15 cellular contexts compared by ENCODE assay signal in the genomic region with DNA sequence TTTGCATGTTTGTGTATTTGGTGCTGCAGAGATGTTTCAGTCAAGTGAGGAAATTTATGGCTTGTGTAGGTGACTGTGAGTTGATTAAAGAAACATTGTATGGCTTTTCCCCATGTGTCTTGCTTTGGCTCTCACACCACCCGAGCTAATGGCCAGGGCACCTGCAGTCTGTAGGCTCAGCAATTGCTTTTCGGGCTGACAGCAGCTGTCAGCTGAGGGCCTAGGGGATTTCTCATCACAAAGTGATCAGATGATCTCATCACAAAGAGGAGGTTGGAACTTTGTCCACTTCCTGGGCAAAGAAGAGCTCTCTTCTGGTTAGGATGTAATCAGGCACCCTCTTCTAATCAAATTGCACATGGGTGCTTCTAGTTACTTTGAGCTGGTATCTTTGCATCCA.
A peak's percentile ranks its signal among the peaks of the same experiment; 100 is the strongest.
DNase-seq lines count a peak whose midpoint lies in the region; ATAC-seq lines count a peak whose summit lies in the region.
"Had no signal": no experiment of that assay in that cellular context is flagged by ENCODE, and none has a peak within 500 bp of the region (broad histone marks: within the 10 kb centered on the region; RNA-seq: fewer than 3 reads in every experiment).

No MANE protein-coding gene starts in this region.

- H3K36me3 Mint-ChIP-seq in activated naive CD4-positive, alpha-beta T cell treated with anti-CD3 and anti-CD28 coated beads, Interleukin-2, amount 50 U/mL, for 72 hours = no peaks in the 10 kb centered on the region

- no peak overlapping the region for H3K27ac Mint-ChIP-seq in activated naive CD4-positive, alpha-beta T cell treated with anti-CD3 and anti-CD28 coated beads, Interleukin-2, amount 50 U/mL, for 72 hours
- H3K27ac Mint-ChIP-seq: CD4-positive, alpha-beta T cell had no signal

- no peaks in the 10 kb centered on the region for H3K9me3 Mint-ChIP-seq in activated naive CD4-positive, alpha-beta T cell treated with anti-CD3 and anti-CD28 coated beads, Interleukin-2, amount 50 U/mL, for 72 hours

- peak; percentile 2 for DNase-seq in NAMALWA (ENCODE audit: low spot score)
- peak; percentile 49 for DNase-seq in NCI-H2171 treated with DMSO at 0.1 percent for 48 hours (lab: John Stamatoyannopoulos, UW)
- DNase-seq in SK-N-DZ (ENCODE audit: low spot score) = peak; percentile 7
- DNase-seq in myocyte (ENCODE audit: low read depth) = peak; percentile 65
- DNase-seq in central memory CD4-positive, alpha-beta T cell = no peak
- DNase-seq in activated naive CD4-positive, alpha-beta T cell treated with anti-CD3 and anti-CD28 coated beads, Interleukin-2, amount 50 U/mL, for 72 hours (ENCODE audit: low spot score in 2 of 2) = no peak
- no peak for DNase-seq in HT-29 (ENCODE audit: low spot score)
- DNase-seq: Calu3; CD4-positive, alpha-beta T cell; DMS79; NCI-H2029; NCI-H446; NCI-H748 treated with DMSO at 0.1 percent for 48 hours; Peyer's patch had no signal

- ATAC-seq in activated naive CD4-positive, alpha-beta T cell treated with anti-CD3 and anti-CD28 coated beads, Interleukin-2, amount 50 U/mL, for 72 hours = no peak
- ATAC-seq: Right ventricle myocardium inferior had no signal

Comparison
In these comparisons a context has a peak if more than half of its experiments do, and no peak if none do; other contexts are left out.
1. DNase-seq: peak in NAMALWA (single experiment), NCI-H2171 treated with DMSO at 0.1 percent for 48 hours (single experiment), SK-N-DZ (single experiment) and myocyte (single experiment); none in central memory CD4-positive, alpha-beta T cell (single experiment), activated naive CD4-positive, alpha-beta T cell treated with anti-CD3 and anti-CD28 coated beads, Interleukin-2, amount 50 U/mL, for 72 hours (0 of 2) and HT-29 (single experiment).